In genomic region chr6:81643156-81643555, GRCh38 we compare ENCODE assay signal across 26 cellular contexts.
"Had no signal": no experiment of that assay in that cellular context is flagged by ENCODE, and none has a peak within 500 bp of the region (broad histone marks: within the 10 kb centered on the region; RNA-seq: fewer than 3 reads in every experiment).

No MANE protein-coding gene starts in this region.

- FAIRE-seq: urothelium cell line had no signal

- H3K27me3 ChIP-seq: stomach, suprapubic skin, testis, thyroid gland, tibial artery, tibial nerve, transverse colon, upper lobe of left lung, upper lobe of right lung, uterus, vagina had no signal

- H3K4me3 ChIP-seq: stomach, suprapubic skin, testis, thoracic aorta, thyroid gland, tibial artery, tibial nerve, transverse colon, upper lobe of left lung, upper lobe of right lung, uterus, vagina had no signal

- H3K36me3 ChIP-seq: stomach, suprapubic skin, thoracic aorta, thyroid gland, tibial artery, tibial nerve, transverse colon, upper lobe of left lung, upper lobe of right lung, uterus, vagina had no signal

- DNase-seq: stimulated activated CD4-positive, alpha-beta T cell treated with anti-CD3 and anti-CD28 coated beads, Interleukin-2, amount 100 ng/mL, for 48 hours; stimulated activated CD4-positive, alpha-beta T cell treated with anti-CD3 and anti-CD28 coated beads, Interleukin-4, amount 100 ng/mL, for 1 hour; stimulated activated CD4-positive, alpha-beta T cell treated with anti-CD3 and anti-CD28 coated beads, Interleukin-4, amount 100 ng/mL, for 24 hours; stimulated activated CD4-positive, alpha-beta T cell treated with anti-CD3 and anti-CD28 coated beads, Interleukin-4, amount 100 ng/mL, for 4 hours; stimulated activated CD8-positive, alpha-beta memory T cell treated with anti-CD3 and anti-CD28 coated beads, Interleukin-4, amount 100 ng/mL, for 48 hours; stimulated activated naive B cell treated with anti-CD40 and anti-IgM and Interleukin-4, amounts not matched to agents 10 μg/mL and 1 μg/mL and 100 μg/mL, for 72 hours; stimulated activated naive CD4-positive, alpha-beta T cell; stimulated activated naive CD4-positive, alpha-beta T cell treated with Interleukin-2 at 50 U/mL for 16 hours; stimulated activated naive CD8-positive, alpha-beta T cell treated with anti-CD3 and anti-CD28 coated beads, Interleukin-15, amount 100 ng/mL, for 72 hours; stimulated activated naive CD8-positive, alpha-beta T cell treated with anti-CD3 and anti-CD28 coated beads, Interleukin-15, Interleukin-2, amounts not matched to agents 100 U/mL and 50 U/mL, for 24 hours; stomach; substantia nigra; testis; thyroid gland; tibial artery; transverse colon; upper lobe of left lung; upper lobe of right lung; uterus had no signal

- H3K9me3 ChIP-seq: suprapubic skin, testis, thoracic aorta, thyroid gland, tibial artery, tibial nerve, transverse colon, upper lobe of left lung, upper lobe of right lung, uterus, vagina had no signal

- H3K4me1 ChIP-seq: stomach, suprapubic skin, testis, thyroid gland, tibial artery, tibial nerve, transverse colon, upper lobe of left lung, upper lobe of right lung, uterus, vagina had no signal

- ATAC-seq: stimulated activated effector memory CD8-positive, alpha-beta T cell treated with anti-CD3 and anti-CD28 coated beads, Interleukin-12 subunit alpha, Interleukin-12 subunit beta, amount 100 ng/mL, for 72 hours; stimulated activated memory B cell treated with anti-CD40 and anti-IgM and Interleukin-4, amounts not matched to agents 10 μg/mL and 1 μg/mL and 100 μg/mL, for 72 hours; stimulated activated naive B cell treated with anti-CD40 and anti-IgM and Interleukin-4, amounts not matched to agents 10 μg/mL and 1 μg/mL and 100 μg/mL, for 72 hours; stimulated activated naive CD8-positive, alpha-beta T cell treated with anti-CD3 and anti-CD28 coated beads, Interleukin-15, amount 100 ng/mL, for 72 hours; stimulated activated naive CD8-positive, alpha-beta T cell treated with anti-CD3 and anti-CD28 coated beads, Interleukin-15, Interleukin-2, amounts not matched to agents 100 U/mL and 50 U/mL, for 24 hours; upper lobe of right lung had no signal

- H3K27ac ChIP-seq: stomach, suprapubic skin, testis, thoracic aorta, thyroid gland, tibial artery, tibial nerve, transverse colon, upper lobe of left lung, upper lobe of right lung, uterus, vagina had no signal
